In the genomic region with DNA sequence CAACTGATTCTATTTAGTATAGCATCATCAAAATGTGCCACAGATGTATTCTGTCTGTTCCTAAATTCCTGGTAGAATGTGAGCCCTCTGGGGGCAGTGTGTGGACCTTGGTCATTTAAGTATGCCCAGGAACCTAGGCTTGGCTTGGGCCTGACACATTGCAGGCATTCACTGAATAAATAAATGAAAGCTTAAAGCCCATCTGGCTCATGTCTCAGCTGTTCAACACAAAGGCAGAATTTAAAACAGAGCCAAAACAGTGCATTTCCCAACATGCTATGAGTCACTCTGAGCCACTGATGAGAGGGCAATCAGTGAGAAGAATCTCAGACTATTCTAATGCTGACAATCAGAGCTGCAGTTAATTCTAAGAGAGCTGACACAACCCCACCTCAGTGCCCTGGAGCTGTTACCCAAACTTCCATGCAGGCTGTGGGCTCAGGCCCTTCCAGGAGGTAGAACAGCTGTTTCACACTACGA, we compare ENCODE assay signal across 8 cellular contexts. TPM values are rescaled to one million over a fixed set of nuclear protein-coding genes. Genes with fewer than 3 reads are reported as not detected.
A peak's percentile ranks its signal among the peaks of the same experiment; 100 is the strongest.
DNase-seq lines count a peak whose midpoint lies in the region; ATAC-seq and TF ChIP-seq lines count a peak whose summit lies in the region.

No MANE protein-coding gene starts in this region.

- CTCF ChIA-PET in MCF 10A (lab: Yijun Ruan, JAX), result interaction anchor here (0.6 to 3.9 kb wide), 11 partner anchors 15 to 426 kb away, joined by 3 to 19 read pairs (median 4); a partner anchor contains a TSS

- H3K36me3 Mint-ChIP-seq in MCF 10A (ENCODE audit: insufficient read depth, unreplicated experiment), result peaks cover 40% of the 10 kb centered on the region
- peaks cover 3% of the 10 kb centered on the region for H3K36me3 Mint-ChIP-seq in progenitor cell of endocrine pancreas (ENCODE audit: insufficient read depth)

- intact Hi-C loops in MCF 10A (cut with micrococcal nuclease), result loop anchor here (1.0 to 5.0 kb wide), 3 partner anchors 8 to 50 kb away; a partner anchor contains a TSS
- intact Hi-C loops in left colon (cut with DNase I, micrococcal nuclease), result no loop called here

- H3K4me1 Mint-ChIP-seq in MCF 10A (ENCODE audit: insufficient read depth, unreplicated experiment) (peaks cover 51% of the 10 kb centered on the region), progenitor cell of endocrine pancreas (ENCODE audit: low read depth) (peaks cover 24% of the 10 kb centered on the region)

- H3K27ac ChIP-seq in tibial nerve, result peak overlapping the region; percentile 24 to 91 (median 71)

- H3K27ac Mint-ChIP-seq in MCF 10A (ENCODE audit: low read depth, unreplicated experiment), result peak overlapping the region; percentile 97
- H3K27ac Mint-ChIP-seq in progenitor cell of endocrine pancreas, result no peak overlapping the region

- TF ChIP-seq CTCF in AG09309 (IDR thresholded peaks at IDR 0.05; ENCODE audit: control insufficient read depth, insufficient read depth, low read depth, low read length, missing control alignments) (peak; percentile 10), MCF 10A (IDR thresholded peaks at IDR 0.05; ENCODE audit: unreplicated experiment) (no peak), tibial nerve (IDR thresholded peaks at IDR 0.05) (no peak), progenitor cell of endocrine pancreas (IDR thresholded peaks at IDR 0.05; ENCODE audit: unreplicated experiment) (no peak)

- BruUV-seq in MCF 10A (replicated peaks; lab: Mats Ljungman, UMichigan), result no TSS peak

- peak; percentile 21 for ATAC-seq in left colon
- ATAC-seq in HG03139 (IDR thresholded peaks at IDR 0.05; ENCODE audit: unreplicated experiment), result no peak
- ATAC-seq in GM21367 (IDR thresholded peaks at IDR 0.05; ENCODE audit: unreplicated experiment), result no peak

- TF ChIP-seq POLR2A in tibial nerve (IDR thresholded peaks at IDR 0.05), result no peak

- no peaks in the 10 kb centered on the region for H3K9me3 Mint-ChIP-seq in MCF 10A (ENCODE audit: unreplicated experiment)
- no peaks in the 10 kb centered on the region for H3K9me3 Mint-ChIP-seq in progenitor cell of endocrine pancreas (ENCODE audit: low read depth)

- no peaks in the 10 kb centered on the region for H3K36me3 ChIP-seq in tibial nerve

- H3K4me3 ChIP-seq in AG09309 (ENCODE audit: control insufficient read depth, low read depth, low read length), result no peak overlapping the region
- H3K4me3 ChIP-seq in tibial nerve, result no peak overlapping the region

- H3K9me3 ChIP-seq in tibial nerve, result no peaks in the 10 kb centered on the region

- POLR2A ChIA-PET in MCF 10A (lab: Yijun Ruan, JAX), result interaction anchor here (0.5 to 4.2 kb wide), 31 partner anchors 9 to 706 kb away, joined by 3 to 60 read pairs (median 4); a partner anchor contains a TSS

- peak in 1 of 2 donors; percentile 75 for TF ChIP-seq EP300 in tibial nerve (IDR thresholded peaks at IDR 0.05)

- H3K4me1 ChIP-seq in tibial nerve, result peaks cover 0 to 70% (median 19%) of the 10 kb centered on the region in 4 donors

- DNase-seq in AG09309 (ENCODE audit: low read depth) (peak; percentile 97), LHCN-M2 (ENCODE audit: low read depth) (peak; percentile 100), MCF 10A (ENCODE audit: unreplicated experiment) (peak; percentile 100), left colon (peak in 1 of 2 donors; percentile 43), tibial nerve (ENCODE audit: low spot score in 2 of 2) (peak in 1 of 2 donors; percentile 49), progenitor cell of endocrine pancreas (ENCODE audit: low spot score, unreplicated experiment) (no peak)

- H3K27me3 Mint-ChIP-seq in MCF 10A (ENCODE audit: insufficient read depth, unreplicated experiment) (no peaks in the 10 kb centered on the region), progenitor cell of endocrine pancreas (no peaks in the 10 kb centered on the region)

- WGBS in tibial nerve, 2 donors, result 29 to 40% methylated on average over 1 of the region's 1 CpG

- peak overlapping the region; percentile 59 for H3K4me3 Mint-ChIP-seq in MCF 10A (ENCODE audit: unreplicated experiment)
- no peak overlapping the region for H3K4me3 Mint-ChIP-seq in progenitor cell of endocrine pancreas (ENCODE audit: low read depth)

- no peaks in the 10 kb centered on the region for H3K27me3 ChIP-seq in tibial nerve

RNA-seq across cellular contexts. Expression of a gene that starts 8.1 kb away (rescaled TPM):
- 19.8 and 24.5 TPM in 2 replicates for total RNA-seq in LHCN-M2 (2014; rRNA removed)
- polyA plus RNA-seq in LHCN-M2 (2012), result 19.2 TPM
- 73.5 and 80.4 TPM in 2 replicates for total RNA-seq in MCF 10A (2022)
- total RNA-seq in left colon, result 10 to 100 TPM; 52.1 to 56.1 TPM
- 100 to 1,000 TPM in 3 of 4 donors, 10 to 100 TPM in 1; 82.4 to 152 (median 115) TPM for total RNA-seq in tibial nerve
- 163 and 165 TPM in 2 replicates for total RNA-seq in progenitor cell of endocrine pancreas

RNA-seq across cellular contexts. Expression of a gene that starts 29.5 kb away (rescaled TPM):
- total RNA-seq in LHCN-M2 (2014; rRNA removed) (153 and 185 TPM in 2 replicates), MCF 10A (2022) (125 and 135 TPM in 2 replicates), left colon (10 to 100 TPM; 74.3 to 79.9 TPM), tibial nerve (100 to 1,000 TPM in 2 of 4 donors, 10 to 100 TPM in 2; 85.3 to 139 (median 105) TPM), progenitor cell of endocrine pancreas (88.4 and 93.1 TPM in 2 replicates)
- 307 TPM for polyA plus RNA-seq in LHCN-M2 (2012)

RNA-seq across cellular contexts. Expression of a gene that starts 36.7 kb away (rescaled TPM):
- total RNA-seq in LHCN-M2 (2014; rRNA removed) (7.0 and 14.8 TPM in 2 replicates), MCF 10A (2022) (5.4 and 6.0 TPM in 2 replicates), left colon (1 to 10 TPM; 4.1 to 8.9 TPM), tibial nerve (10 to 100 TPM in 3 of 4 donors, 1 to 10 TPM in 1; 7.8 to 20.1 (median 11.5) TPM), progenitor cell of endocrine pancreas (11.6 and 13.7 TPM in 2 replicates)
- polyA plus RNA-seq in LHCN-M2 (2012), result 11.0 TPM

RNA-seq across cellular contexts. Expression of a gene that starts 45.7 kb away (rescaled TPM):
- total RNA-seq in LHCN-M2 (2014; rRNA removed), result 119 and 136 TPM in 2 replicates
- polyA plus RNA-seq in LHCN-M2 (2012), result 405 TPM
- 301 and 365 TPM in 2 replicates for total RNA-seq in MCF 10A (2022)
- total RNA-seq in left colon, result 100 to 1,000 TPM; 160 to 204 TPM
- total RNA-seq in tibial nerve, result 10 to 100 TPM; 83.3 to 97.1 (median 95.8) TPM
- 161 and 170 TPM in 2 replicates for total RNA-seq in progenitor cell of endocrine pancreas

RNA-seq across cellular contexts. Expression of a gene that starts 48.9 kb away (rescaled TPM):
- 252 and 281 TPM in 2 replicates for total RNA-seq in LHCN-M2 (2014; rRNA removed)
- 380 TPM for polyA plus RNA-seq in LHCN-M2 (2012)
- total RNA-seq in MCF 10A (2022), result 164 and 257 TPM in 2 replicates
- 10 to 100 TPM; 12.1 to 56.5 TPM for total RNA-seq in left colon
- 100 to 1,000 TPM in 1 of 4 donors, 10 to 100 TPM in 3; 78.0 to 138 (median 89.9) TPM for total RNA-seq in tibial nerve
- 113 and 119 TPM in 2 replicates for total RNA-seq in progenitor cell of endocrine pancreas
